In genomic region chr14:77026930-77027537, GRCh38 we compare ENCODE assay signal across 8 cellular contexts. TPM values are rescaled to one million over a fixed set of nuclear protein-coding genes. Genes with fewer than 3 reads are reported as not detected.
DNase-seq lines count a peak whose midpoint lies in the region; TF ChIP-seq lines count a peak whose summit lies in the region.

No MANE protein-coding gene starts in this region.

- peaks cover 6% of the 10 kb centered on the region for H4K20me1 ChIP-seq in H9 (ENCODE audit: control insufficient read depth, insufficient read depth, insufficient read length)
- H4K20me1 ChIP-seq in OCI-LY1 (ENCODE audit: insufficient read depth, low read length): no peaks in the 10 kb centered on the region

- H3K79me1 ChIP-seq in H9 (ENCODE audit: insufficient read depth, low read depth, low read length, poor library complexity, severe bottlenecking) (no peaks in the 10 kb centered on the region), trophoblast cell (ENCODE audit: low read length) (peaks cover 41% of the 10 kb centered on the region)

- peaks cover 14% of the 10 kb centered on the region; the same call in 1 of the 2 replicates for H3K79me2 ChIP-seq in H9 (ENCODE audit: insufficient read depth, low read length)
- H3K79me2 ChIP-seq in OCI-LY1 (ENCODE audit: insufficient read depth, low read length): no peaks in the 10 kb centered on the region
- peaks cover 31% of the 10 kb centered on the region for H3K79me2 ChIP-seq in trophoblast cell (ENCODE audit: control insufficient read depth, insufficient read depth, low read length, poor library complexity)

- H3K27me3 Mint-ChIP-seq in H9 (ENCODE audit: low read depth): no peaks in the 10 kb centered on the region

- H2BK120ac ChIP-seq in H9 (ENCODE audit: low read depth, low read length, poor library complexity, severe bottlenecking) (no peak overlapping the region), trophoblast cell (ENCODE audit: insufficient read depth, low read length, poor library complexity) (peak overlapping the region; percentile 93)

- H3K27me3 ChIP-seq in H9 (ENCODE audit: insufficient read depth, low read length) (no peaks in the 10 kb centered on the region), OCI-LY1 (ENCODE audit: insufficient read depth, low read length) (no peaks in the 10 kb centered on the region), trophoblast cell (ENCODE audit: insufficient read depth, low read length) (no peaks in the 10 kb centered on the region)

- H3K36me3 ChIP-seq in OCI-LY1 (ENCODE audit: insufficient read depth, low read length): peaks cover 35% of the 10 kb centered on the region
- H3K36me3 ChIP-seq in trophoblast cell (ENCODE audit: control insufficient read depth in 1 of 2, insufficient read depth in 2 of 2, low read length in 2 of 2): peaks cover 11 to 14% of the 10 kb centered on the region in 2 experiments

- H3K4me1 ChIP-seq in H9 (ENCODE audit: insufficient read depth, low read length): peaks cover 6% of the 10 kb centered on the region
- H3K4me1 ChIP-seq in OCI-LY1 (ENCODE audit: insufficient read depth, low read length, severe bottlenecking): peaks cover 47% of the 10 kb centered on the region
- peaks cover 22 to 33% of the 10 kb centered on the region in 2 experiments for H3K4me1 ChIP-seq in trophoblast cell (ENCODE audit: control insufficient read depth in 1 of 2, insufficient read depth in 2 of 2, low read length in 2 of 2)

- no peak overlapping the region for H2AK5ac ChIP-seq in H9 (ENCODE audit: insufficient read length, low read length)
- H2AK5ac ChIP-seq in trophoblast cell (ENCODE audit: low read length): peak overlapping the region; percentile 88

- H4K8ac ChIP-seq in H9 (replicated peaks; ENCODE audit: insufficient read length, low read depth, low read length) (no peak overlapping the region), trophoblast cell (ENCODE audit: low read depth, low read length) (peak overlapping the region; percentile 85)

- H2BK5ac ChIP-seq in H9 (ENCODE audit: insufficient read length, low read length): no peak overlapping the region
- H2BK5ac ChIP-seq in trophoblast cell (ENCODE audit: low read depth, low read length, poor library complexity): peak overlapping the region; percentile 96

- peak overlapping the region; percentile 77 to 88 for H3K4me3 Mint-ChIP-seq in H9

- H2AFZ ChIP-seq in H9 (ENCODE audit: low read length) (no peak overlapping the region), OCI-LY1 (ENCODE audit: low read length) (no peak overlapping the region), trophoblast cell (ENCODE audit: insufficient read depth, low read length, poor library complexity) (peak overlapping the region; percentile 64)

- peaks cover 7% of the 10 kb centered on the region for H3F3A ChIP-seq in OCI-LY1 (ENCODE audit: insufficient read depth, low read length)

- no peak overlapping the region for H2BK20ac ChIP-seq in H9 (ENCODE audit: low read depth, low read length, poor library complexity, severe bottlenecking)

- H4K91ac ChIP-seq in H9 (ENCODE audit: insufficient read length, low read depth, low read length) (no peak overlapping the region), trophoblast cell (ENCODE audit: low read depth, low read length) (peak overlapping the region; percentile 98)

- H3K23me2 ChIP-seq in H9 (ENCODE audit: insufficient read length, low read depth, low read length, poor library complexity, severe bottlenecking): peaks cover 36% of the 10 kb centered on the region

- H3K27ac Mint-ChIP-seq in H9: no peak overlapping the region

- no CpG with 5 or more reads among the region's 65 CpGs for WGBS in H9 (ENCODE audit: extremely low coverage, insufficient read length, low lambda C conversion rate)
- WGBS in trophoblast cell (ENCODE audit: extremely low coverage, insufficient coverage, insufficient read length): no CpG with 5 or more reads among the region's 65 CpGs

- H3K56ac ChIP-seq in H9 (ENCODE audit: insufficient read length, low read depth, low read length): no peak overlapping the region

- peak overlapping the region; percentile 76 for H3K4me3 ChIP-seq in OCI-LY1 (ENCODE audit: low read depth, low read length, poor library complexity, severe bottlenecking)
- H3K4me3 ChIP-seq in trophoblast cell (ENCODE audit: low read depth, low read length): peak overlapping the region; percentile 81

- DNase-seq in EL (peak; percentile 62), H9 (no peak), activated gamma-delta T cell treated with Interleukin-2 at 50 U/mL for 16 hours (peak; percentile 49), globus pallidus (ENCODE audit: low spot score) (peak; percentile 58), trophoblast cell (peak; percentile 40 to 63), kidney glomerular epithelial cell (lab: John Stamatoyannopoulos, UW) (no peak), NCI-H2081 treated with DMSO at 0.1 percent for 48 hours (lab: John Stamatoyannopoulos, UW) (no peak)

- H3K27ac ChIP-seq in H9 (ENCODE audit: insufficient read length, low read depth, low read length): no peak overlapping the region
- H3K27ac ChIP-seq in OCI-LY1 (ENCODE audit: low read depth, low read length, poor library complexity, severe bottlenecking): no peak overlapping the region
- peak overlapping the region; percentile 99 for H3K27ac ChIP-seq in trophoblast cell (ENCODE audit: low read depth, low read length)

- H2BK15ac ChIP-seq in H9 (ENCODE audit: low read depth, low read length): no peak overlapping the region

- H3K4ac ChIP-seq in H9 (ENCODE audit: low read depth, low read length): no peak overlapping the region
- peak overlapping the region; percentile 99 for H3K4ac ChIP-seq in trophoblast cell (ENCODE audit: low read depth, low read length)

- H3K4me2 ChIP-seq in H9 (ENCODE audit: insufficient read depth, insufficient read length, low read length) (peak overlapping the region; percentile 57), OCI-LY1 (ENCODE audit: low read length) (peak overlapping the region; percentile 74), trophoblast cell (ENCODE audit: low read length) (peak overlapping the region; percentile 72)

- TF ChIP-seq CTCF in H9 (conservative IDR thresholded peaks at IDR 0.05): peak; percentile 10; the same call in 1 of the 3 replicates
- TF ChIP-seq CTCF in OCI-LY1 (IDR thresholded peaks at IDR 0.05; ENCODE audit: low read length): 0 out of 2 replicates have a peak, but pooled peaks have one; percentile 9

- H3K9me2 ChIP-seq in OCI-LY1 (ENCODE audit: low read depth, low read length): no peaks in the 10 kb centered on the region

- no peak overlapping the region for H3T11ph ChIP-seq in H9 (ENCODE audit: low read length)

- H3K14ac ChIP-seq in H9 (ENCODE audit: insufficient read depth, low read length) (peak overlapping the region; percentile 77), trophoblast cell (ENCODE audit: low read length) (peak overlapping the region; percentile 96)

- H3K18ac ChIP-seq in H9 (ENCODE audit: insufficient read length, low read depth, low read length) (peak overlapping the region; percentile 46), trophoblast cell (ENCODE audit: low read length) (peak overlapping the region; percentile 98)

- peaks cover 4 to 14% (median 9%) of the 10 kb centered on the region in 3 experiments; a peak in 6 of 7 replicates for H3K36me3 Mint-ChIP-seq in H9 (ENCODE audit: insufficient read depth in 1 of 3, low read depth in 3 of 3)

- H3K4me1 Mint-ChIP-seq in H9: peaks cover 49 to 63% of the 10 kb centered on the region in 2 experiments

- peak overlapping the region; percentile 35 for H3K9ac ChIP-seq in H9 (ENCODE audit: extremely low read depth, insufficient read length, low read length)
- peak overlapping the region; percentile 84; the same call in 1 of the 2 replicates for H3K9ac ChIP-seq in OCI-LY1 (ENCODE audit: low read length)
- peak overlapping the region; percentile 50 for H3K9ac ChIP-seq in trophoblast cell (ENCODE audit: low read length)

- peak overlapping the region; percentile 83 for H4K12ac ChIP-seq in trophoblast cell (ENCODE audit: low read depth, low read length)

- no peak overlapping the region for H3K23ac ChIP-seq in H9 (ENCODE audit: insufficient read length, low read depth, low read length)
- H3K23ac ChIP-seq in trophoblast cell (ENCODE audit: low read length): no peak overlapping the region

- H3K9me3 ChIP-seq in H9 (ENCODE audit: control insufficient read depth, low read depth, low read length) (no peaks in the 10 kb centered on the region), OCI-LY1 (ENCODE audit: low read length) (no peaks in the 10 kb centered on the region), trophoblast cell (ENCODE audit: insufficient read depth, low read depth, low read length) (no peaks in the 10 kb centered on the region)

- H2BK12ac ChIP-seq in H9 (ENCODE audit: insufficient read length, low read depth, low read length) (no peak overlapping the region), trophoblast cell (ENCODE audit: low read length) (peak overlapping the region; percentile 74)

- H3K9me3 Mint-ChIP-seq in H9: no peaks in the 10 kb centered on the region

- no peak overlapping the region for H4K5ac ChIP-seq in H9 (ENCODE audit: insufficient read length, low read depth, low read length)

RNA-seq across cellular contexts. Expression of gene IRF2BPL, which starts 1.5 kb away (rescaled TPM):
- total RNA-seq in H9 (2021): 59.0 and 60.1 TPM in 2 replicates
- polyA plus RNA-seq in trophoblast cell (2013): 21.4 and 23.0 TPM in 2 replicates

Comparison
In these comparisons a context has a peak if more than half of its experiments do, and no peak if none do; other contexts are left out.
1. DNase-seq: peak in EL (single experiment), activated gamma-delta T cell treated with Interleukin-2 at 50 U/mL for 16 hours (single experiment), globus pallidus (single experiment) and trophoblast cell (2 of 2); none in H9 (single experiment), kidney glomerular epithelial cell (single experiment) and NCI-H2081 treated with DMSO at 0.1 percent for 48 hours (single experiment).
2. Peak in every context shown above with its lines, with median percentiles within 50 percentile points of each other: H3K4me2 ChIP-seq and H3K9ac ChIP-seq.